Comparison of ENCODE assay signal across 8 cellular contexts in genomic region chr10:87660484-87661133, GRCh38. TPM values are rescaled to one million over a fixed set of nuclear protein-coding genes. Genes with fewer than 3 reads are reported as not detected.
A peak's percentile ranks its signal among the peaks of the same experiment; 100 is the strongest.
DNase-seq lines count a peak whose midpoint lies in the region; ATAC-seq, FAIRE-seq and TF ChIP-seq lines count a peak whose summit lies in the region.

No MANE protein-coding gene starts in this region.

- no peak for TF ChIP-seq CTCF in ascending aorta (IDR thresholded peaks at IDR 0.05)
- no peak for TF ChIP-seq CTCF in kidney (IDR thresholded peaks at IDR 0.05; ENCODE audit: borderline replicate concordance, extremely low read depth, insufficient read depth)

- peak overlapping the region; percentile 82 for H3K4me3 Mint-ChIP-seq in activated naive CD4-positive, alpha-beta T cell treated with anti-CD3 and anti-CD28 coated beads, Interleukin-2, amount 50 U/mL, for 24 hours

- no peaks in the 10 kb centered on the region for H3K27me3 ChIP-seq in ascending aorta

- H3K27ac ChIP-seq in ascending aorta (peak overlapping the region; percentile 68 to 69), kidney (ENCODE audit: low read depth in 2 of 2, low read length in 2 of 2) (peak overlapping the region in 1 of 2 donors; percentile 5)

- intact Hi-C loops in ascending aorta (cut with DNase I) (no loop called here), kidney (cut with DNase I) (no loop called here)

- H3K27ac Mint-ChIP-seq in activated naive CD4-positive, alpha-beta T cell treated with anti-CD3 and anti-CD28 coated beads, Interleukin-2, amount 50 U/mL, for 24 hours, result no peak overlapping the region

- H3K9ac ChIP-seq in kidney (ENCODE audit: low read length in 2 of 2), result peak overlapping the region; percentile 83 to 85

- H3K27me3 Mint-ChIP-seq in activated naive CD4-positive, alpha-beta T cell treated with anti-CD3 and anti-CD28 coated beads, Interleukin-2, amount 50 U/mL, for 24 hours, result peaks cover 34% of the 10 kb centered on the region

- no peaks in the 10 kb centered on the region for H3K9me3 ChIP-seq in ascending aorta
- no peaks in the 10 kb centered on the region for H3K9me3 ChIP-seq in kidney (ENCODE audit: control insufficient read depth in 1 of 2, low read length in 2 of 2)

- no peak for ATAC-seq in GM21619 (IDR thresholded peaks at IDR 0.05; ENCODE audit: unreplicated experiment)

- H3K4me1 ChIP-seq in ascending aorta (peaks cover 0 to 7% of the 10 kb centered on the region in 2 donors), kidney (ENCODE audit: control insufficient read depth in 1 of 2, insufficient read depth in 1 of 2, low read depth in 1 of 2, low read length in 2 of 2) (peaks cover 3 to 9% of the 10 kb centered on the region in 2 donors)

- H3K36me3 ChIP-seq in ascending aorta (no peaks in the 10 kb centered on the region), kidney (ENCODE audit: control insufficient read depth in 1 of 2, insufficient read depth in 2 of 2, low read length in 2 of 2) (no peaks in the 10 kb centered on the region)

- H3K36me3 Mint-ChIP-seq in activated naive CD4-positive, alpha-beta T cell treated with anti-CD3 and anti-CD28 coated beads, Interleukin-2, amount 50 U/mL, for 24 hours, result no peaks in the 10 kb centered on the region

- H3K4me1 Mint-ChIP-seq in activated naive CD4-positive, alpha-beta T cell treated with anti-CD3 and anti-CD28 coated beads, Interleukin-2, amount 50 U/mL, for 24 hours, result peaks cover 22% of the 10 kb centered on the region

- peak overlapping the region; percentile 80 to 90 for H3K4me3 ChIP-seq in ascending aorta
- H3K4me3 ChIP-seq in kidney (ENCODE audit: low read length in 2 of 2), result peak overlapping the region; percentile 88 to 92

- FAIRE-seq in kidney (lab: Jason Lieb, UNC) (no peak), frontal cortex (lab: Jason Lieb, UNC) (no peak)

- H3K9me3 Mint-ChIP-seq in activated naive CD4-positive, alpha-beta T cell treated with anti-CD3 and anti-CD28 coated beads, Interleukin-2, amount 50 U/mL, for 24 hours, result no peaks in the 10 kb centered on the region

- DNase-seq in activated naive CD4-positive, alpha-beta T cell (lab: John Stamatoyannopoulos, UW), result no peak
- DNase-seq in ascending aorta (ENCODE audit: low spot score in 2 of 2), result no peak
- no peak for DNase-seq in kidney
- DNase-seq in stromal cell of bone marrow (ENCODE audit: low read depth), result peak; percentile 72
- no peak for DNase-seq in frontal cortex (ENCODE audit: low spot score in 2 of 2)
- DNase-seq in NCI-H2196 treated with DMSO at 0.1 percent for 48 hours (lab: John Stamatoyannopoulos, UW; ENCODE audit: unreplicated experiment), result no peak

RNA-seq across cellular contexts. Expression of gene PAPSS2, which starts 0.9 kb away (rescaled TPM):
- 14.8 TPM for total RNA-seq in ascending aorta
- total RNA-seq in kidney, result 84.2 TPM
- 23.5 TPM for polyA plus RNA-seq in kidney (ENCODE audit: insufficient read depth, low read depth, low replicate concordance)
- total RNA-seq in frontal cortex, result 2.0 TPM
